ENCODE assay signal across 8 cellular contexts in the genomic region with DNA sequence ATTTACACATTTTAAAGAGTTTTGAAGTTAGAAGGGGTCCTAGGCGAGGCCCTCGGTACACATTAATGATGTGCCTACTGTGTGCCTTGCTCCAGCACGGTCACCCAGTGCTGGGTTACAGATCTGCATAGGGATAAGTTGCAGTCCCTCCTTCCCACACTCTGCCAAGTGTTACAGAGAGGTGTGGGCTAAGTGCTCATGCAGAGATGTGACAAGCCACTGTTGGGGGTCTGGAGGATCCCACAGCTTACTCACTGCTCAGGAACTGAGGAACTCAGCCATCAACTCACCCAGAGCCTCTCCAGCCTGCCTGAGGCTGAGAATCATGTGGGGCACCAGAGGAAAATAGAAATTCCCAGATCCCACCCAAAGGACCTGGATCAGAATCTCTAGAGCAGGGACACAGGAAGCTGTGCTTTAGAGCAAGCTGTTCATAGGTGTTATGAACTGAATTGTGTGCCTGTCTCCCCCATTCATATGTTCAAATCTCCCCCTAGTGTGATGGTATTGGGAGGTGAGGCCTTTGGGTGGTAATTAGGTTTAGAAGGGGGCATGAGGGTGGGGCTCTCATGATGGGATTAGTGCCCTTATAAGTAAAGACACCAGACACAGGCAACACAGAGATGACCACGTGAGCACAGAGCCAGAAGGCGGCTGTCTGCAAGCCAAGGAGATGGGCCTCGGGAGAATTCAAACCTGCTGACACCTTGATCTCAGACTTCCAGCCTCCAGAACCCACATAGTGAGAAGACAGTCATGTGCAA.
DNase-seq lines count a peak whose midpoint lies in the region; ATAC-seq and TF ChIP-seq lines count a peak whose summit lies in the region.

No MANE protein-coding gene starts in this region.

- no peaks in the 10 kb centered on the region for H3K9me3 ChIP-seq in DOHH2 (ENCODE audit: control insufficient read depth, insufficient read depth, low read length)
- H3K9me3 ChIP-seq in OCI-LY1 (ENCODE audit: low read length): no peaks in the 10 kb centered on the region
- peaks cover 19% of the 10 kb centered on the region for H3K9me3 ChIP-seq in mesodermal cell (ENCODE audit: control insufficient read depth, low read length)

- ATAC-seq in GM21786 (IDR thresholded peaks at IDR 0.05; ENCODE audit: unreplicated experiment): peak; percentile 37

- H2AFZ ChIP-seq in OCI-LY1 (ENCODE audit: low read length): no peak overlapping the region

- no peaks in the 10 kb centered on the region; the same call in 1 of the 2 replicates for H3K27me3 ChIP-seq in DOHH2 (ENCODE audit: control insufficient read depth, low read length)
- H3K27me3 ChIP-seq in OCI-LY1 (ENCODE audit: insufficient read depth, low read length): no peaks in the 10 kb centered on the region

- H3K9me2 ChIP-seq in DOHH2 (replicated peaks; ENCODE audit: control insufficient read depth, low read length): no peaks in the 10 kb centered on the region
- no peaks in the 10 kb centered on the region for H3K9me2 ChIP-seq in OCI-LY1 (ENCODE audit: low read depth, low read length)

- no peak for DNase-seq in stimulated activated CD4-positive, alpha-beta T cell treated with anti-CD3 and anti-CD28 coated beads, Interleukin-4, amount 100 ng/mL, for 24 hours
- DNase-seq in dermis blood vessel endothelial cell (no peak), G401 (ENCODE audit: low spot score) (no peak)
- DNase-seq in stimulated activated CD4-positive, alpha-beta T cell treated with anti-CD3 and anti-CD28 coated beads, Interleukin-12 subunit alpha, Interleukin-12 subunit beta, amount 100 ng/mL, for 4 hours: no peak

- 63 to 66% methylated on average over 6 of the region's 6 CpGs for WGBS in mesodermal cell (ENCODE audit: insufficient coverage in 2 of 2), 2 experiments

- H3K36me3 ChIP-seq in DOHH2 (ENCODE audit: control insufficient read depth, low read length): no peaks in the 10 kb centered on the region
- H3K36me3 ChIP-seq in OCI-LY1 (ENCODE audit: insufficient read depth, low read length): no peaks in the 10 kb centered on the region
- no peaks in the 10 kb centered on the region for H3K36me3 ChIP-seq in mesodermal cell (ENCODE audit: control insufficient read depth, insufficient read depth, low read length)

- no peak overlapping the region for H3K27ac ChIP-seq in DOHH2 (ENCODE audit: low read depth, low read length)
- no peak overlapping the region for H3K27ac ChIP-seq in OCI-LY1 (ENCODE audit: low read depth, low read length, poor library complexity, severe bottlenecking)
- H3K27ac ChIP-seq in mesodermal cell (ENCODE audit: low read depth, low read length, severe bottlenecking): peak overlapping the region; percentile 41

- peak overlapping the region; percentile 71 for H3K4me2 ChIP-seq in DOHH2 (ENCODE audit: low read length)
- H3K4me2 ChIP-seq in OCI-LY1 (ENCODE audit: low read length): peak overlapping the region; percentile 27; the same call in 1 of the 2 replicates

- no peaks in the 10 kb centered on the region for H3F3A ChIP-seq in DOHH2 (ENCODE audit: control insufficient read depth, insufficient read depth)
- H3F3A ChIP-seq in OCI-LY1 (ENCODE audit: insufficient read depth, low read length): no peaks in the 10 kb centered on the region

- H4K20me1 ChIP-seq in DOHH2 (ENCODE audit: control insufficient read depth, insufficient read depth, low read depth, low read length): no peaks in the 10 kb centered on the region
- no peaks in the 10 kb centered on the region for H4K20me1 ChIP-seq in OCI-LY1 (ENCODE audit: insufficient read depth, low read length)

- in situ Hi-C loops in G401 (cut with HindIII; ENCODE audit: low sequenced_read_pairs): no loop called here

- H3K79me2 ChIP-seq in DOHH2 (ENCODE audit: control insufficient read depth, low read length): no peaks in the 10 kb centered on the region
- H3K79me2 ChIP-seq in OCI-LY1 (ENCODE audit: insufficient read depth, low read length): no peaks in the 10 kb centered on the region

- H3K4me1 ChIP-seq in DOHH2 (ENCODE audit: control insufficient read depth, low read length) (peaks cover 14% of the 10 kb centered on the region), OCI-LY1 (ENCODE audit: insufficient read depth, low read length, severe bottlenecking) (peaks cover 3% of the 10 kb centered on the region), mesodermal cell (ENCODE audit: control insufficient read depth, insufficient read depth, low read length, poor library complexity, severe bottlenecking) (peaks cover 12% of the 10 kb centered on the region)

- no peak for TF ChIP-seq CTCF in DOHH2 (IDR thresholded peaks at IDR 0.05; ENCODE audit: low read depth, low read length, poor library complexity, severe bottlenecking)
- TF ChIP-seq CTCF in OCI-LY1 (IDR thresholded peaks at IDR 0.05; ENCODE audit: low read length): no peak

- no peak overlapping the region for H3K9ac ChIP-seq in OCI-LY1 (ENCODE audit: low read length)

- peak overlapping the region; percentile 57 for H3K4me3 ChIP-seq in DOHH2 (ENCODE audit: low read length)
- no peak overlapping the region for H3K4me3 ChIP-seq in OCI-LY1 (ENCODE audit: low read depth, low read length, poor library complexity, severe bottlenecking)
- H3K4me3 ChIP-seq in mesodermal cell (ENCODE audit: extremely low read depth, insufficient read depth, low read length, poor library complexity, severe bottlenecking): no peak overlapping the region
